ENCODE assay signal across 8 cellular contexts in the genomic region with DNA sequence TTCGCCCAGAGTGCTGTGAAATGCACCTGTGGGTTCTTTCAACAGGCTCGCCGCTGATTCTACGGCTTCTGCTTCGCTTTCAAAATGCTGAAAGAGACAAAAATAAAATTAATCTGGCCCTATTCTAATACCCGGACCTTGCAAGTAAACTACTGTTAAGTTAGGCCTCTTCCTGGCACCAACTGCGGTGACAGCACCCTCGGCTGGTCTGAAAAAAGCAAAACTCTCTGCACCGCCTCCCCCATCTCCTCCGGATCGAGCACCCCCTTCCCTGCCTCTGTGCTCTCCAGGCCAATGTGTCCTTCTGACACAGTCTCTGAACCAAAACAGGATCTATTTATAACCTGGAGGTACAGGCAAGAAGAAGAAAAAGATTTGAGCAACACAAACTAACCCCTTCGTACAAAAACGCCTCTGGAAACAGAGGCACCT. TPM values are rescaled to one million over a fixed set of nuclear protein-coding genes. Genes with fewer than 3 reads are reported as not detected.
DNase-seq lines count a peak whose midpoint lies in the region; ATAC-seq, FAIRE-seq and TF ChIP-seq lines count a peak whose summit lies in the region.

No MANE protein-coding gene starts in this region.

- H3K9me3 ChIP-seq in breast epithelium: no peaks in the 10 kb centered on the region

- H3K36me3 ChIP-seq in breast epithelium: no peaks in the 10 kb centered on the region

- peak overlapping the region; percentile 83 for H3K4me3 ChIP-seq in Jurkat, Clone E6-1 (ENCODE audit: low read length)
- peak overlapping the region; percentile 74 to 96 (median 93) for H3K4me3 ChIP-seq in breast epithelium
- H3K4me3 ChIP-seq in skin epidermis: peak overlapping the region; percentile 57 to 98 (median 88)

- TF ChIP-seq CTCF in D721Med (IDR thresholded peaks at IDR 0.05; ENCODE audit: insufficient read depth, missing control alignments): peak; percentile 30
- TF ChIP-seq CTCF in breast epithelium (IDR thresholded peaks at IDR 0.05): no peak

- no peak for DNase-seq in D721Med (ENCODE audit: insufficient read length, low spot score)
- DNase-seq in Jurkat, Clone E6-1 (ENCODE audit: low read depth, low spot score): peak; percentile 46
- peak; percentile 58 for DNase-seq in UCSD-AML1 (lab: John Stamatoyannopoulos, UW; ENCODE audit: unreplicated experiment)
- DNase-seq in breast epithelium (ENCODE audit: low spot score in 2 of 2): peak; percentile 58 to 60
- DNase-seq in iPS-NIHi7 (ENCODE audit: extremely low spot score): peak; percentile 44

- no peak for FAIRE-seq in D721Med (lab: Jason Lieb, UNC)

- ATAC-seq in GM21381 (IDR thresholded peaks at IDR 0.05; ENCODE audit: unreplicated experiment): peak; percentile 33
- no peak for ATAC-seq in HG02610 (IDR thresholded peaks at IDR 0.05; ENCODE audit: unreplicated experiment)

- TF ChIP-seq POLR2A in breast epithelium (IDR thresholded peaks at IDR 0.05): no peak

- intact Hi-C loops in breast epithelium (cut with DNase I; ENCODE audit: low total_unique reads): no loop called here

- H3K27me3 ChIP-seq in breast epithelium: no peaks in the 10 kb centered on the region

- peaks cover 0 to 13% of the 10 kb centered on the region in 2 donors for H3K4me1 ChIP-seq in breast epithelium

- H3K27ac ChIP-seq in breast epithelium (peak overlapping the region; percentile 97 to 98), skin epidermis (peak overlapping the region; percentile 83 to 100 (median 96))

RNA-seq across cellular contexts. Expression of a gene that starts 1.1 kb away (rescaled TPM):
- 7.5 TPM for polyA plus RNA-seq in Jurkat, Clone E6-1 (2012; ENCODE audit: insufficient read depth, insufficient read length)
- 100 to 1,000 TPM; 157 to 215 (median 168) TPM for total RNA-seq in breast epithelium
